ENCODE assay signal across 26 cellular contexts in the genomic region with DNA sequence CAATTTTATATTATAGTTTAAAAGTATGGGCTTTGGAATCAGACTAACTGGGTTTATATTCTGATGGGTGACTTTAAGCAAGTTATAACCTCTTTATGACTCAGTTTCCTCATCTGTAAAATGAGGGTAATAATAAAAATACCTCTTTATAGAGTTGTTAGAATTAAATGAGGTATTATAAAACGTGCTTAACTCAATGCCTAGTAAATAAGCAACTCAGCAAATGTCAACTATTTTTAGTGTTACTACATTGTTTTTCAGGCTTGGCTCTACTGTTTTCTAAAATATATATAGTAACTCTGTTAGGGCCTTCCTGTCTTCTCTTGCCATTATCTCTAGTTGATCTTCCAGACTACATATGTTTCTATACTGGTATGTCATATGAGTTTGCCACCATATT. TPM values are rescaled to one million over a fixed set of nuclear protein-coding genes. Genes with fewer than 3 reads are reported as not detected.
DNase-seq lines count a peak whose midpoint lies in the region; ATAC-seq, FAIRE-seq and TF ChIP-seq lines count a peak whose summit lies in the region.
"Had no signal": no experiment of that assay in that cellular context is flagged by ENCODE, and none has a peak within 500 bp of the region (broad histone marks: within the 10 kb centered on the region; RNA-seq: fewer than 3 reads in every experiment).

No MANE protein-coding gene starts in this region.

- H3K4me3 ChIP-seq in IMR-90 (ENCODE audit: insufficient read depth, low read depth, low read length) (no peak overlapping the region), K562 (no peak overlapping the region)
- H3K4me3 ChIP-seq: BLaER1 had no signal

- CTCF ChIA-PET in activated naive CD4-positive, alpha-beta T cell treated with anti-CD3 and anti-CD28 coated beads, Interleukin-2, amount 10 ng/mL, durations not matched to agents 7 days and 5 days (lab: Charles Lee): no interaction called here
- CTCF ChIA-PET in IMR-90 (lab: Yijun Ruan, JAX) (no interaction called here), K562 (lab: Yijun Ruan, JAX; ENCODE audit: low intra/inter-chr PET ratio) (no interaction called here)

- H3K18ac ChIP-seq in IMR-90 (ENCODE audit: low read depth, low read length): no peak overlapping the region

- TF ChIP-seq POLR2A in IMR-90 (IDR thresholded peaks at IDR 0.05; ENCODE audit: low read depth, low read length) (no peak), K562 (conservative IDR thresholded peaks at IDR 0.05) (no peak)

- no peak overlapping the region for H2BK20ac ChIP-seq in IMR-90 (ENCODE audit: low read depth, low read length)

- WGBS in IMR-90 (ENCODE audit: extremely low coverage in 2 of 2, insufficient read length in 1 of 2), 2 experiments: no CpG with 5 or more reads among the region's 1 CpG
- WGBS in K562 (ENCODE audit: insufficient coverage, low coverage, missing lambda C conversion rate): 12% methylated on average over 1 of the region's 1 CpG

- in situ Hi-C loops in IMR-90 (cut with MboI; ENCODE audit: low sequenced_read_pairs) (no loop called here), K562 (cut with MboI) (no loop called here)

- no TSS peak for BruUV-seq in IMR-90 (replicated peaks; lab: Mats Ljungman, UMichigan)
- no TSS peak for BruUV-seq in K562 (replicated peaks; lab: Mats Ljungman, UMichigan)

- H2AK5ac ChIP-seq in IMR-90 (ENCODE audit: low read depth, low read length): no peak overlapping the region

- H3K9me3 ChIP-seq in IMR-90 (ENCODE audit: control insufficient read depth, insufficient read depth, low read length) (no peaks in the 10 kb centered on the region), K562 (replicated peaks; ENCODE audit: control insufficient read depth, insufficient read depth, low read depth, low read length) (no peaks in the 10 kb centered on the region)
- H3K9me3 ChIP-seq: BE2C had no signal

- no peak overlapping the region for H3K4ac ChIP-seq in IMR-90 (ENCODE audit: low read depth, low read length)

- TF ChIP-seq CTCF in IMR-90 (conservative IDR thresholded peaks at IDR 0.05; ENCODE audit: low read depth, low read length) (no peak), K562 (IDR thresholded peaks at IDR 0.05 in 2 of 3, conservative IDR thresholded peaks at IDR 0.05 in 1 of 3; ENCODE audit: insufficient read depth in 2 of 3, low read depth in 1 of 3, low read length in 3 of 3) (no peak)

- no peak for FAIRE-seq in K562 (lab: Jason Lieb, UNC)
- no peak for FAIRE-seq in HTR-8/SVneo (lab: Jason Lieb, UNC)
- FAIRE-seq: GM12891 had no signal

- H3K23ac ChIP-seq in IMR-90 (ENCODE audit: low read depth, low read length): 0 out of 2 replicates have a peak overlapping the region, but pooled peaks have one; percentile 51

- DNase-seq in activated naive CD4-positive, alpha-beta T cell treated with anti-CD3 and anti-CD28 coated beads, Interleukin-2, amount 10 ng/mL, durations not matched to agents 7 days and 5 days: no peak
- DNase-seq in IMR-90 (no peak), K562 (ENCODE audit: extremely low read depth in 1 of 4, low spot score in 3 of 4) (no peak), GDM1 (lab: John Stamatoyannopoulos, UW) (no peak), HTR-8/SVneo (ENCODE audit: insufficient read length, low spot score) (no peak), amniotic stem cell (lab: John Stamatoyannopoulos, UW) (no peak)
- DNase-seq: ACHN; BE2C; C1 segment of cervical spinal cord; CD4-positive, alpha-beta memory T cell; CD4-positive, CD25-positive, alpha-beta regulatory T cell; CD8-positive, alpha-beta memory T cell; COR-L47; DMS 273 treated with DMSO at 0.1 percent for 48 hours; DMS153; DMS53; DMS79; DND-41; EL; GF-D8 had no signal

- no peak overlapping the region for H2AK9ac ChIP-seq in IMR-90 (replicated peaks; ENCODE audit: low read depth, low read length, poor library complexity)

- peaks cover 24% of the 10 kb centered on the region for H3K4me1 Mint-ChIP-seq in activated naive CD4-positive, alpha-beta T cell treated with anti-CD3 and anti-CD28 coated beads, Interleukin-2, amount 50 U/mL, for 24 hours
- peaks cover 6% of the 10 kb centered on the region for H3K4me1 Mint-ChIP-seq in activated naive CD4-positive, alpha-beta T cell treated with anti-CD3 and anti-CD28 coated beads, Interleukin-2, amount 10 ng/mL, durations not matched to agents 7 days and 5 days
- peaks cover 24% of the 10 kb centered on the region for H3K4me1 Mint-ChIP-seq in activated T-helper 17 cell treated with anti-CD3 and anti-CD28 coated beads, Interleukin-2, amount 50 U/mL, for 72 hours

- POLR2A ChIA-PET in IMR-90 (lab: Charles Lee; ENCODE audit: unreplicated experiment) (no interaction called here), K562 (lab: Yijun Ruan, JAX) (no interaction called here)

- intact Hi-C loops in IMR-90 (cut with micrococcal nuclease): no loop called here
- intact Hi-C loops in K562 (cut with micrococcal nuclease): no loop called here

- no peak overlapping the region for H3K56ac ChIP-seq in IMR-90 (ENCODE audit: extremely low read depth, insufficient read depth, low read length)

- no peak overlapping the region for H2BK15ac ChIP-seq in IMR-90 (ENCODE audit: low read depth, low read length)

- peaks cover 30% of the 10 kb centered on the region for H3K79me2 ChIP-seq in K562 (ENCODE audit: control insufficient read depth, insufficient read depth, low read length)

- peak overlapping the region; percentile 5 for H3K27ac Mint-ChIP-seq in activated naive CD4-positive, alpha-beta T cell treated with anti-CD3 and anti-CD28 coated beads, Interleukin-2, amount 50 U/mL, for 24 hours
- no peak overlapping the region for H3K27ac Mint-ChIP-seq in activated naive CD4-positive, alpha-beta T cell treated with anti-CD3 and anti-CD28 coated beads, Interleukin-2, amount 10 ng/mL, durations not matched to agents 7 days and 5 days
- peak overlapping the region; percentile 34 for H3K27ac Mint-ChIP-seq in activated T-helper 17 cell treated with anti-CD3 and anti-CD28 coated beads, Interleukin-2, amount 50 U/mL, for 72 hours
- H3K27ac Mint-ChIP-seq: CD14-positive monocyte; CD4-positive, CD25-positive, alpha-beta regulatory T cell; CD8-positive, alpha-beta memory T cell had no signal

- no peak overlapping the region for H3K9ac ChIP-seq in IMR-90 (ENCODE audit: low read depth, low read length)
- no peak overlapping the region for H3K9ac ChIP-seq in K562 (ENCODE audit: insufficient read depth in 1 of 2, low read depth in 2 of 2, low read length in 2 of 2)
- H3K9ac ChIP-seq: BLaER1 had no signal

- H3K9me3 Mint-ChIP-seq in activated naive CD4-positive, alpha-beta T cell treated with anti-CD3 and anti-CD28 coated beads, Interleukin-2, amount 50 U/mL, for 24 hours: no peaks in the 10 kb centered on the region
- no peaks in the 10 kb centered on the region for H3K9me3 Mint-ChIP-seq in activated naive CD4-positive, alpha-beta T cell treated with anti-CD3 and anti-CD28 coated beads, Interleukin-2, amount 10 ng/mL, durations not matched to agents 7 days and 5 days
- no peaks in the 10 kb centered on the region for H3K9me3 Mint-ChIP-seq in activated T-helper 17 cell treated with anti-CD3 and anti-CD28 coated beads, Interleukin-2, amount 50 U/mL, for 72 hours
- H3K9me3 Mint-ChIP-seq: CD4-positive, alpha-beta memory T cell; CD4-positive, CD25-positive, alpha-beta regulatory T cell; CD8-positive, alpha-beta memory T cell had no signal

- H3K4me2 ChIP-seq in IMR-90 (ENCODE audit: low read depth, low read length): no peak overlapping the region
- H3K4me2 ChIP-seq in K562 (ENCODE audit: insufficient read depth, low read length): no peak overlapping the region
- H3K4me2 ChIP-seq: BLaER1 had no signal

- no peak overlapping the region for H3K14ac ChIP-seq in IMR-90 (replicated peaks; ENCODE audit: low read depth, low read length)

- no peak overlapping the region for H3K27ac ChIP-seq in IMR-90 (ENCODE audit: insufficient read depth, low read length)
- no peak overlapping the region for H3K27ac ChIP-seq in K562 (ENCODE audit: extremely low read depth, low read depth, low read length)
- H3K27ac ChIP-seq: 22Rv1, BLaER1 had no signal

- ATAC-seq in IMR-90 (ENCODE audit: low read depth) (no peak), K562 (no peak)
- no peak for ATAC-seq in activated T-helper 17 cell treated with anti-CD3 and anti-CD28 coated beads, Interleukin-2, amount 50 U/mL, for 72 hours (replicated peaks)

- no peak overlapping the region for H4K91ac ChIP-seq in IMR-90 (ENCODE audit: insufficient read depth, low read depth, low read length)

- TF ChIP-seq EP300 in K562 (IDR thresholded peaks at IDR 0.05; ENCODE audit: low read length): no peak

- H3K4me1 ChIP-seq in IMR-90 (ENCODE audit: control insufficient read depth, insufficient read depth, low read length) (0 out of 2 replicates have a peak, but pooled peaks cover 2% of the 10 kb centered on the region), K562 (replicated peaks in 1 of 2; ENCODE audit: control insufficient read depth in 2 of 2, insufficient read depth in 2 of 2, low read length in 2 of 2) (peaks cover 0 to 3% of the 10 kb centered on the region in 2 experiments; a peak in 2 of 5 replicates)

- H3K36me3 Mint-ChIP-seq in activated naive CD4-positive, alpha-beta T cell treated with anti-CD3 and anti-CD28 coated beads, Interleukin-2, amount 50 U/mL, for 24 hours: peaks cover 3% of the 10 kb centered on the region
- peaks cover 14% of the 10 kb centered on the region for H3K36me3 Mint-ChIP-seq in activated naive CD4-positive, alpha-beta T cell treated with anti-CD3 and anti-CD28 coated beads, Interleukin-2, amount 10 ng/mL, durations not matched to agents 7 days and 5 days
- peaks cover 42% of the 10 kb centered on the region for H3K36me3 Mint-ChIP-seq in activated T-helper 17 cell treated with anti-CD3 and anti-CD28 coated beads, Interleukin-2, amount 50 U/mL, for 72 hours (ENCODE audit: low read depth)

- no peaks in the 10 kb centered on the region for H3K27me3 Mint-ChIP-seq in activated naive CD4-positive, alpha-beta T cell treated with anti-CD3 and anti-CD28 coated beads, Interleukin-2, amount 50 U/mL, for 24 hours
- H3K27me3 Mint-ChIP-seq in activated naive CD4-positive, alpha-beta T cell treated with anti-CD3 and anti-CD28 coated beads, Interleukin-2, amount 10 ng/mL, durations not matched to agents 7 days and 5 days: no peaks in the 10 kb centered on the region
- H3K27me3 Mint-ChIP-seq in activated T-helper 17 cell treated with anti-CD3 and anti-CD28 coated beads, Interleukin-2, amount 50 U/mL, for 72 hours: no peaks in the 10 kb centered on the region
- H3K27me3 Mint-ChIP-seq: CD4-positive, alpha-beta memory T cell; CD4-positive, CD25-positive, alpha-beta regulatory T cell; CD8-positive, alpha-beta memory T cell had no signal

- 0 out of 2 replicates have a peak, but pooled peaks cover 3% of the 10 kb centered on the region for H3K9me1 ChIP-seq in IMR-90 (ENCODE audit: insufficient read depth, low read length)
- H3K9me1 ChIP-seq in K562 (ENCODE audit: control insufficient read depth, insufficient read depth, low read length): no peaks in the 10 kb centered on the region

- H4K8ac ChIP-seq in IMR-90 (ENCODE audit: low read depth in 2 of 2, low read length in 2 of 2): no peak overlapping the region

- H3K27me3 ChIP-seq in IMR-90 (ENCODE audit: control insufficient read depth, insufficient read depth, low read length) (no peaks in the 10 kb centered on the region), K562 (ENCODE audit: control insufficient read depth in 2 of 2, insufficient read depth in 2 of 2, low read length in 2 of 2) (no peaks in the 10 kb centered on the region)
- H3K27me3 ChIP-seq: BE2C, BLaER1 had no signal

- H3K79me1 ChIP-seq in IMR-90 (ENCODE audit: low read depth in 1 of 2, low read length in 2 of 2): peaks cover 18 to 48% of the 10 kb centered on the region in 2 experiments

- H3K36me3 ChIP-seq in IMR-90 (ENCODE audit: control insufficient read depth, insufficient read depth, low read length) (peaks cover 7% of the 10 kb centered on the region), K562 (ENCODE audit: control insufficient read depth, insufficient read depth, low read length) (peaks cover 5% of the 10 kb centered on the region; the same call in 1 of the 3 replicates)

- H4K20me1 ChIP-seq in IMR-90 (ENCODE audit: insufficient read depth, low read length) (0 out of 2 replicates have a peak, but pooled peaks cover 4% of the 10 kb centered on the region), K562 (replicated peaks; ENCODE audit: control insufficient read depth, insufficient read depth, low read length) (no peaks in the 10 kb centered on the region)

- no peak overlapping the region for H2AFZ ChIP-seq in IMR-90 (replicated peaks; ENCODE audit: low read length, poor library complexity)
- H2AFZ ChIP-seq in K562 (ENCODE audit: low read depth, low read length): no peak overlapping the region

- TF ChIP-seq RAD21 in IMR-90 (IDR thresholded peaks at IDR 0.05; ENCODE audit: low read length): no peak
- no peak for TF ChIP-seq RAD21 in K562 (CRISPR knock-in tag; conservative IDR thresholded peaks at IDR 0.05 in 1 of 2, IDR thresholded peaks at IDR 0.05 in 1 of 2)

- H3K4me3 Mint-ChIP-seq in activated naive CD4-positive, alpha-beta T cell treated with anti-CD3 and anti-CD28 coated beads, Interleukin-2, amount 50 U/mL, for 24 hours: no peak overlapping the region
- no peak overlapping the region for H3K4me3 Mint-ChIP-seq in activated naive CD4-positive, alpha-beta T cell treated with anti-CD3 and anti-CD28 coated beads, Interleukin-2, amount 10 ng/mL, durations not matched to agents 7 days and 5 days
- no peak overlapping the region for H3K4me3 Mint-ChIP-seq in activated T-helper 17 cell treated with anti-CD3 and anti-CD28 coated beads, Interleukin-2, amount 50 U/mL, for 72 hours
- H3K4me3 Mint-ChIP-seq: CD14-positive monocyte; CD4-positive, alpha-beta memory T cell; CD4-positive, CD25-positive, alpha-beta regulatory T cell had no signal

- H2BK5ac ChIP-seq in IMR-90 (ENCODE audit: low read depth, low read length, poor library complexity, severe bottlenecking): no peak overlapping the region

- H2BK120ac ChIP-seq in IMR-90 (ENCODE audit: low read depth, low read length): no peak overlapping the region

- no peak overlapping the region for H4K5ac ChIP-seq in IMR-90 (ENCODE audit: low read depth, low read length)

- dilution Hi-C loops in IMR-90 (cut with HindIII; ENCODE audit: low sequenced_read_pairs, unreplicated experiment): no loop called here

RNA-seq across cellular contexts. Expression of gene VEZT, which starts 20.5 kb away (rescaled TPM):
- total RNA-seq in IMR-90 (2012; rRNA removed) (83.6 and 90.2 TPM in 2 replicates), K562 (2014; rRNA removed) (23.1 and 23.8 TPM in 2 replicates), K562 (2014; rRNA removed; fragmentation: Illumina TruSeq; extraction: Trizol) (37.1 and 45.5 TPM in 2 replicates), K562 (2015; rRNA removed; fragmentation: Illumina TruSeq; extraction: Trizol) (39.1 and 44.8 TPM in 2 replicates), K562 (2021) (24.7 and 32.2 TPM in 2 replicates)
- polyA plus RNA-seq in IMR-90 (2012; rRNA removed) (44.6 and 54.5 TPM in 2 replicates), K562 (2011; rRNA removed) (53.8 and 61.5 TPM in 2 replicates), K562 (2014; fragmentation: Illumina TruSeq; extraction: Trizol) (33.2 and 44.2 TPM in 2 replicates), K562 (2014; fragmentation: Nextera tagmentation; extraction: Ambion mirVana) (10 to 100 TPM; 16.1 to 29.1 TPM), K562 (2014; rRNA removed) (27.6 and 32.6 TPM in 2 replicates)
- 11.2 and 16.4 TPM in 2 replicates for polyA plus RNA-seq in IMR-90 (2012; cell fraction: cytosol; rRNA removed)
- 5.8 and 62.0 TPM in 2 replicates for polyA plus RNA-seq in IMR-90 (2012; cell fraction: nucleus; rRNA removed; ENCODE audit: low replicate concordance)
- 10 to 100 TPM; 42.9 to 49.3 TPM for total RNA-seq in activated T-helper 17 cell treated with anti-CD3 and anti-CD28 coated beads, Interleukin-2, amount 50 U/mL, for 72 hours
- 54.4 and 119 TPM in 2 replicates for total RNA-seq in K562 (2011; cell fraction: chromatin; rRNA removed; ENCODE audit: low replicate concordance)
- total RNA-seq in K562 (2011; cell fraction: nucleolus; rRNA removed): 24.8 and 35.1 TPM in 2 replicates
- total RNA-seq in K562 (2011; cell fraction: nucleoplasm; rRNA removed): 59.2 and 87.3 TPM in 2 replicates
- 17.8 and 22.4 TPM in 2 replicates for polyA plus RNA-seq in K562 (2011; cell fraction: cytosol; rRNA removed)
- polyA plus RNA-seq in K562 (2011; cell fraction: nucleus; rRNA removed): 21.8 and 26.2 TPM in 2 replicates
- 21.8 and 28.0 TPM in 2 replicates for polyA plus RNA-seq in K562 (2012)
- 55.7 and 57.3 TPM in 2 replicates for polyA minus RNA-seq in K562 (2011; rRNA and poly(A)+ RNA removed)
- 9.9 and 23.3 TPM in 2 replicates for polyA minus RNA-seq in K562 (2011; cell fraction: cytosol; rRNA and poly(A)+ RNA removed)
- polyA minus RNA-seq in K562 (2011; cell fraction: nucleus; rRNA and poly(A)+ RNA removed): 23.4 and 41.7 TPM in 2 replicates

RNA-seq across cellular contexts. Expression of gene FGD6, which starts 20.9 kb away (rescaled TPM):
- total RNA-seq in IMR-90 (2012; rRNA removed) (9.5 and 9.7 TPM in 2 replicates), K562 (2014; rRNA removed) (4.7 and 6.4 TPM in 2 replicates), K562 (2014; rRNA removed; fragmentation: Illumina TruSeq; extraction: Trizol) (7.6 and 9.5 TPM in 2 replicates), K562 (2015; rRNA removed; fragmentation: Illumina TruSeq; extraction: Trizol) (10.0 and 11.1 TPM in 2 replicates), K562 (2021) (6.7 and 8.1 TPM in 2 replicates)
- polyA plus RNA-seq in IMR-90 (2012; rRNA removed) (2.0 and 2.6 TPM in 2 replicates), K562 (2011; rRNA removed) (4.3 and 5.8 TPM in 2 replicates), K562 (2014; fragmentation: Illumina TruSeq; extraction: Trizol) (4.6 and 5.5 TPM in 2 replicates), K562 (2014; fragmentation: Nextera tagmentation; extraction: Ambion mirVana) (1 to 10 TPM; 1.5 to 2.1 TPM), K562 (2014; rRNA removed) (4.9 and 5.0 TPM in 2 replicates)
- 0.42 and 0.52 TPM in 2 replicates for polyA plus RNA-seq in IMR-90 (2012; cell fraction: cytosol; rRNA removed)
- polyA plus RNA-seq in IMR-90 (2012; cell fraction: nucleus; rRNA removed; ENCODE audit: low replicate concordance): 1.0 and 11.0 TPM in 2 replicates
- 1 to 10 TPM; 1.4 to 2.6 TPM for total RNA-seq in activated T-helper 17 cell treated with anti-CD3 and anti-CD28 coated beads, Interleukin-2, amount 50 U/mL, for 72 hours
- total RNA-seq in K562 (2011; cell fraction: chromatin; rRNA removed; ENCODE audit: low replicate concordance): 12.9 and 34.3 TPM in 2 replicates
- total RNA-seq in K562 (2011; cell fraction: nucleolus; rRNA removed): 5.8 and 8.0 TPM in 2 replicates
- total RNA-seq in K562 (2011; cell fraction: nucleoplasm; rRNA removed): 10.3 and 11.4 TPM in 2 replicates
- 1.4 and 2.6 TPM in 2 replicates for polyA plus RNA-seq in K562 (2011; cell fraction: cytosol; rRNA removed)
- polyA plus RNA-seq in K562 (2011; cell fraction: nucleus; rRNA removed): 3.3 and 5.2 TPM in 2 replicates
- 2.6 and 3.3 TPM in 2 replicates for polyA plus RNA-seq in K562 (2012)
- 17.9 and 23.0 TPM in 2 replicates for polyA minus RNA-seq in K562 (2011; rRNA and poly(A)+ RNA removed)
- polyA minus RNA-seq in K562 (2011; cell fraction: cytosol; rRNA and poly(A)+ RNA removed): 6.0 and 10.7 TPM in 2 replicates
- polyA minus RNA-seq in K562 (2011; cell fraction: nucleus; rRNA and poly(A)+ RNA removed): 7.0 and 11.2 TPM in 2 replicates
